Comparison of ENCODE assay signal across 14 cellular contexts in genomic region chr10:88974012-88974411, GRCh38. TPM values are rescaled to one million over a fixed set of nuclear protein-coding genes. Genes with fewer than 3 reads are reported as not detected.
DNase-seq lines count a peak whose midpoint lies in the region; ATAC-seq, FAIRE-seq and TF ChIP-seq lines count a peak whose summit lies in the region.
"Had no signal": no experiment of that assay in that cellular context is flagged by ENCODE, and none has a peak within 500 bp of the region (broad histone marks: within the 10 kb centered on the region; RNA-seq: fewer than 3 reads in every experiment).

No MANE protein-coding gene starts in this region.

- H3K27me3 ChIP-seq in left ventricle myocardium inferior (ENCODE audit: low read depth) = no peaks in the 10 kb centered on the region
- H3K27me3 ChIP-seq in right cardiac atrium (ENCODE audit: control insufficient read depth, insufficient read depth) = no peaks in the 10 kb centered on the region
- no peaks in the 10 kb centered on the region for H3K27me3 ChIP-seq in astrocyte (ENCODE audit: insufficient read depth, low read length)
- H3K27me3 ChIP-seq in mesenchymal stem cell (ENCODE audit: control insufficient read depth in 1 of 2, insufficient read depth in 1 of 2, low read length in 2 of 2) = no peaks in the 10 kb centered on the region
- no peaks in the 10 kb centered on the region for H3K27me3 ChIP-seq in uterus
- H3K27me3 ChIP-seq: neutrophil had no signal

- intact Hi-C loops in left ventricle myocardium inferior (cut with micrococcal nuclease) = no loop called here
- intact Hi-C loops in right cardiac atrium (cut with DNase I) = no loop called here
- intact Hi-C loops in uterus (cut with DNase I; ENCODE audit: low total_unique reads) = no loop called here
- intact Hi-C loops in posterior cingulate gyrus (cut with DNase I) = no loop called here

- H3K27me3 Mint-ChIP-seq in astrocyte (ENCODE audit: low read depth, unreplicated experiment) = no peaks in the 10 kb centered on the region
- H3K27me3 Mint-ChIP-seq: brain had no signal

- no peak overlapping the region for H2AK5ac ChIP-seq in mesenchymal stem cell (ENCODE audit: low read length, severe bottlenecking)

- H2BK12ac ChIP-seq in mesenchymal stem cell (ENCODE audit: low read length in 2 of 2) = no peak overlapping the region

- H3K18ac ChIP-seq in mesenchymal stem cell (ENCODE audit: low read depth in 1 of 2, low read length in 2 of 2) = no peak overlapping the region

- no peaks in the 10 kb centered on the region for H4K20me1 ChIP-seq in astrocyte (ENCODE audit: insufficient read depth, low read length)

- 72% methylated on average over 3 of the region's 3 CpGs for WGBS in right cardiac atrium
- WGBS in mesenchymal stem cell = 67% methylated on average over 1 of the region's 3 CpGs

- H2BK120ac ChIP-seq in mesenchymal stem cell (ENCODE audit: low read depth, low read length) = no peak overlapping the region

- H3K9me3 ChIP-seq in left ventricle myocardium inferior (replicated peaks) (no peaks in the 10 kb centered on the region), right cardiac atrium (ENCODE audit: control insufficient read depth, low read length) (no peaks in the 10 kb centered on the region), astrocyte (ENCODE audit: insufficient read depth, low read depth, low read length) (no peaks in the 10 kb centered on the region), mesenchymal stem cell (ENCODE audit: control insufficient read depth, low read length) (no peaks in the 10 kb centered on the region), uterus (no peaks in the 10 kb centered on the region)
- H3K9me3 ChIP-seq: neutrophil had no signal

- no peaks in the 10 kb centered on the region for H3K9me3 Mint-ChIP-seq in astrocyte (ENCODE audit: unreplicated experiment)
- H3K9me3 Mint-ChIP-seq: immature natural killer cell had no signal

- H3K36me3 ChIP-seq in left ventricle myocardium inferior = no peaks in the 10 kb centered on the region
- H3K36me3 ChIP-seq in astrocyte (ENCODE audit: insufficient read depth, low read length) = no peaks in the 10 kb centered on the region
- no peaks in the 10 kb centered on the region for H3K36me3 ChIP-seq in mesenchymal stem cell (ENCODE audit: control insufficient read depth in 1 of 2, insufficient read depth in 2 of 2, low read depth in 1 of 2, low read length in 2 of 2)
- H3K36me3 ChIP-seq in uterus = no peaks in the 10 kb centered on the region
- H3K36me3 ChIP-seq: neutrophil had no signal

- no peak overlapping the region for H2BK15ac ChIP-seq in mesenchymal stem cell (ENCODE audit: low read depth, poor library complexity, severe bottlenecking)

- no peak overlapping the region for H2AFZ ChIP-seq in astrocyte (ENCODE audit: low read depth, low read length)
- no peak overlapping the region for H2AFZ ChIP-seq in mesenchymal stem cell (ENCODE audit: low read depth, low read length)

- no peaks in the 10 kb centered on the region for H3K36me3 Mint-ChIP-seq in astrocyte (ENCODE audit: low read depth, unreplicated experiment)
- H3K36me3 Mint-ChIP-seq: brain had no signal

- H3K4me3 ChIP-seq in left ventricle myocardium inferior (peak overlapping the region; percentile 60), right cardiac atrium (ENCODE audit: low read length) (no peak overlapping the region), astrocyte (ENCODE audit: insufficient read depth, low read depth, low read length) (no peak overlapping the region), mesenchymal stem cell (ENCODE audit: insufficient read depth in 1 of 2, low read depth in 1 of 2, low read length in 2 of 2) (peak overlapping the region in 1 of 2 experiments; percentile 78), uterus (no peak overlapping the region)

- H3K27ac Mint-ChIP-seq in astrocyte (ENCODE audit: unreplicated experiment) = no peak overlapping the region

- TF ChIP-seq CTCF in left ventricle myocardium inferior (IDR thresholded peaks at IDR 0.05; ENCODE audit: borderline replicate concordance) (no peak), astrocyte (IDR thresholded peaks at IDR 0.05; ENCODE audit: insufficient read depth, low read depth, low read length) (no peak), uterus (IDR thresholded peaks at IDR 0.05) (no peak)

- H3K4me1 ChIP-seq in left ventricle myocardium inferior = peaks cover 25% of the 10 kb centered on the region
- H3K4me1 ChIP-seq in right cardiac atrium (ENCODE audit: control insufficient read depth, insufficient read depth, low read length) = peaks cover 2% of the 10 kb centered on the region
- peaks cover 6% of the 10 kb centered on the region for H3K4me1 ChIP-seq in astrocyte (ENCODE audit: insufficient read depth, low read length)
- H3K4me1 ChIP-seq in mesenchymal stem cell (ENCODE audit: control insufficient read depth, insufficient read depth, low read depth, low read length) = peaks cover 3% of the 10 kb centered on the region
- peaks cover 4 to 14% of the 10 kb centered on the region in 2 donors for H3K4me1 ChIP-seq in uterus

- ATAC-seq in right cardiac atrium (no peak), HG02642 (IDR thresholded peaks at IDR 0.05; ENCODE audit: poor library complexity, unreplicated experiment) (no peak)

- H4K91ac ChIP-seq in mesenchymal stem cell (ENCODE audit: low read length) = no peak overlapping the region

- H3K4me2 ChIP-seq in astrocyte (ENCODE audit: low read length) (no peak overlapping the region), mesenchymal stem cell (ENCODE audit: low read length, poor library complexity, severe bottlenecking) (no peak overlapping the region)

- H2BK5ac ChIP-seq in mesenchymal stem cell (ENCODE audit: low read depth, low read length, poor library complexity, severe bottlenecking) = no peak overlapping the region

- TF ChIP-seq POLR2A in uterus (IDR thresholded peaks at IDR 0.05) = no peak

- H3K27ac ChIP-seq in left ventricle myocardium inferior (replicated peaks) = peak overlapping the region; percentile 73
- H3K27ac ChIP-seq in right cardiac atrium (ENCODE audit: low read length) = no peak overlapping the region
- H3K27ac ChIP-seq in astrocyte (ENCODE audit: low read depth, low read length) = no peak overlapping the region
- H3K27ac ChIP-seq in mesenchymal stem cell (ENCODE audit: low read length, poor library complexity, severe bottlenecking) = no peak overlapping the region
- H3K27ac ChIP-seq in uterus = peak overlapping the region; percentile 82 to 95

- DNase-seq in left ventricle myocardium inferior = no peak
- no peak for DNase-seq in right cardiac atrium
- DNase-seq in astrocyte (ENCODE audit: low read depth) = peak; percentile 53
- DNase-seq in mesenchymal stem cell = no peak
- DNase-seq in uterus = no peak
- DNase-seq in kidney tubule cell (ENCODE audit: low spot score) = no peak
- no peak for DNase-seq in posterior cingulate gyrus
- DNase-seq: activated gamma-delta T cell treated with Interleukin-2 at 50 U/mL for 16 hours, NCI-H2081 treated with DMSO at 0.1 percent for 48 hours, NCI-H524 treated with DMSO at 0.1 percent for 48 hours had no signal

- no peak overlapping the region for H3K23ac ChIP-seq in mesenchymal stem cell (ENCODE audit: low read length in 2 of 2)

- no peak overlapping the region for H3K4me3 Mint-ChIP-seq in astrocyte (ENCODE audit: unreplicated experiment)

- no peak overlapping the region for H3K4ac ChIP-seq in mesenchymal stem cell (ENCODE audit: low read depth in 1 of 2, low read length in 2 of 2)

- H4K8ac ChIP-seq in mesenchymal stem cell (ENCODE audit: low read length) = no peak overlapping the region

- FAIRE-seq in astrocyte (lab: Jason Lieb, UNC) = peak; percentile 69

- no peak overlapping the region for H3K14ac ChIP-seq in mesenchymal stem cell (ENCODE audit: low read length in 2 of 2)

- H3K79me2 ChIP-seq in astrocyte (ENCODE audit: insufficient read depth, low read length) = no peaks in the 10 kb centered on the region

- H3K79me1 ChIP-seq in mesenchymal stem cell (replicated peaks; ENCODE audit: low read length, poor library complexity, severe bottlenecking) = peaks cover 14% of the 10 kb centered on the region

- H3K4me1 Mint-ChIP-seq in astrocyte (ENCODE audit: low read depth, unreplicated experiment) = peaks cover under 1% of the 10 kb centered on the region

- H3K9ac ChIP-seq in astrocyte (ENCODE audit: low read length) (no peak overlapping the region), mesenchymal stem cell (ENCODE audit: low read length) (peak overlapping the region; percentile 90)

RNA-seq across cellular contexts. Expression of gene FAS, which starts 16.6 kb away (rescaled TPM):
- 3.7 TPM for total RNA-seq in left ventricle myocardium inferior
- 10 to 100 TPM in 1 of 4 donors, 1 to 10 TPM in 3; 5.7 to 10.1 (median 6.5) TPM for total RNA-seq in right cardiac atrium
- polyA plus RNA-seq in right cardiac atrium = 4.7 TPM
- total RNA-seq in astrocyte = 32.3 and 32.6 TPM in 2 replicates
- polyA plus RNA-seq in mesenchymal stem cell (2013, experiment 1 of 2) = 16.2 TPM
- 18.1 TPM for polyA plus RNA-seq in mesenchymal stem cell (2013, experiment 2 of 2)
- total RNA-seq in uterus = 100 to 1,000 TPM in 1 of 4 donors, 10 to 100 TPM in 3; 14.4 to 133 (median 48.7) TPM

RNA-seq across cellular contexts. Expression of gene ACTA2, which starts 21.4 kb away (rescaled TPM):
- total RNA-seq in left ventricle myocardium inferior = 89.4 TPM
- 1,000 to 10,000 TPM in 2 of 4 donors, 100 to 1,000 TPM in 2; 746 to 3,137 (median 1,120) TPM for total RNA-seq in right cardiac atrium
- polyA plus RNA-seq in right cardiac atrium = 649 TPM
- total RNA-seq in astrocyte = 320 and 345 TPM in 2 replicates
- 390 TPM for polyA plus RNA-seq in mesenchymal stem cell (2013, experiment 1 of 2)
- polyA plus RNA-seq in mesenchymal stem cell (2013, experiment 2 of 2) = 385 TPM
- 1,000 to 10,000 TPM; 2,685 to 5,347 (median 3,837) TPM for total RNA-seq in uterus

Comparison
In these comparisons a context has a peak if more than half of its experiments do, and no peak if none do; other contexts are left out.
1. H3K27ac ChIP-seq: peak in left ventricle myocardium inferior (single experiment) and uterus (2 of 2); none in right cardiac atrium (single experiment), astrocyte (single experiment) and mesenchymal stem cell (single experiment).